ENCODE assay signal across 27 cellular contexts in genomic region chr16:12480916-12481315, GRCh38.
"Had no signal": no experiment of that assay in that cellular context is flagged by ENCODE, and none has a peak within 500 bp of the region (broad histone marks: within the 10 kb centered on the region; RNA-seq: fewer than 3 reads in every experiment).

No MANE protein-coding gene starts in this region.

- H3K27ac Mint-ChIP-seq: activated naive CD4-positive, alpha-beta T cell treated with anti-CD3 and anti-CD28 coated beads, Interleukin-2, amount 50 U/mL, for 24 hours; activated naive CD8-positive, alpha-beta T cell treated with anti-CD3 and anti-CD28 coated beads for 36 hours; activated naive CD8-positive, alpha-beta T cell treated with anti-CD3 and anti-CD28 coated beads, Interleukin-2, amount 50 U/mL, for 24 hours; activated T-cell treated with anti-CD3 and anti-CD28 coated beads, Interleukin-2, amount 50 U/mL, for 72 hours; endodermal cell had no signal

- H3K36me3 ChIP-seq: adrenal gland, colonic mucosa had no signal

- H3K9me3 Mint-ChIP-seq: activated naive CD4-positive, alpha-beta T cell treated with anti-CD3 and anti-CD28 coated beads, Interleukin-2, amount 50 U/mL, for 24 hours; activated naive CD8-positive, alpha-beta T cell treated with anti-CD3 and anti-CD28 coated beads for 36 hours; activated naive CD8-positive, alpha-beta T cell treated with anti-CD3 and anti-CD28 coated beads, Interleukin-2, amount 50 U/mL, for 24 hours; activated T-cell treated with anti-CD3 and anti-CD28 coated beads, Interleukin-2, amount 50 U/mL, for 24 hours; activated T-cell treated with anti-CD3 and anti-CD28 coated beads, Interleukin-2, amount 50 U/mL, for 72 hours; endodermal cell had no signal

- H3K4me1 Mint-ChIP-seq: activated naive CD4-positive, alpha-beta T cell treated with anti-CD3 and anti-CD28 coated beads, Interleukin-2, amount 50 U/mL, for 24 hours; activated naive CD8-positive, alpha-beta T cell treated with anti-CD3 and anti-CD28 coated beads for 36 hours; activated naive CD8-positive, alpha-beta T cell treated with anti-CD3 and anti-CD28 coated beads, Interleukin-2, amount 50 U/mL, for 24 hours had no signal

- ATAC-seq: activated naive CD8-positive, alpha-beta T cell treated with anti-CD3 and anti-CD28 coated beads, Interleukin-2, amount 50 U/mL, for 24 hours; activated T-cell treated with anti-CD3 and anti-CD28 coated beads, Interleukin-2, amount 50 U/mL, for 72 hours; body of pancreas; esophagus mucosa had no signal

- DNase-seq: activated CD4-positive, alpha-beta T cell treated with anti-CD3 and anti-CD28 coated beads for 48 hours; activated CD4-positive, alpha-beta T cell treated with anti-CD3 and anti-CD28 coated beads, Interleukin-2, amount 50 U/mL, for 1 hour; activated CD4-positive, alpha-beta T cell treated with anti-CD3 and anti-CD28 coated beads, Interleukin-2, amount 50 U/mL, for 48 hours; activated CD8-positive, alpha-beta memory T cell treated with anti-CD3 and anti-CD28 coated beads, Interleukin-2, amount 50 U/mL, for 48 hours; activated effector memory CD4-positive, alpha-beta T cell treated with Interleukin-2 at 50 U/mL for 16 hours; activated gamma-delta T cell treated with Interleukin-2 at 50 U/mL for 16 hours; activated naive CD4-positive, alpha-beta T cell treated with Interleukin-2 at 50 U/mL for 16 hours; activated naive CD8-positive, alpha-beta T cell treated with anti-CD3 and anti-CD28 coated beads for 36 hours; activated naive CD8-positive, alpha-beta T cell treated with anti-CD3 and anti-CD28 coated beads, Interleukin-2, amount 50 U/mL, for 24 hours; activated T-cell treated with anti-CD3 and anti-CD28 coated beads for 4 hours; activated T-cell treated with anti-CD3 and anti-CD28 coated beads, Interleukin-2, amount 50 U/mL, for 24 hours; activated T-cell treated with anti-CD3 and anti-CD28 coated beads, Interleukin-2, amount 50 U/mL, for 72 hours; amygdala; aorta; body of pancreas; central memory CD4-positive, alpha-beta T cell; cerebellar nuclear complex; colonic mucosa; dorsolateral prefrontal cortex; effector memory CD4-positive, alpha-beta T cell; endodermal cell; foreskin fibroblast; head of caudate nucleus; T-helper 2 cell had no signal

- H3K27ac ChIP-seq: adrenal gland, body of pancreas, colonic mucosa, dorsolateral prefrontal cortex had no signal

- H3K36me3 Mint-ChIP-seq: activated naive CD4-positive, alpha-beta T cell treated with anti-CD3 and anti-CD28 coated beads, Interleukin-2, amount 50 U/mL, for 24 hours had no signal

- H3K27me3 ChIP-seq: adrenal gland, body of pancreas, colonic mucosa, dorsolateral prefrontal cortex had no signal

- H3K4me3 Mint-ChIP-seq: activated naive CD4-positive, alpha-beta T cell treated with anti-CD3 and anti-CD28 coated beads, Interleukin-2, amount 50 U/mL, for 24 hours; activated naive CD8-positive, alpha-beta T cell treated with anti-CD3 and anti-CD28 coated beads for 36 hours; activated naive CD8-positive, alpha-beta T cell treated with anti-CD3 and anti-CD28 coated beads, Interleukin-2, amount 50 U/mL, for 24 hours; activated T-cell treated with anti-CD3 and anti-CD28 coated beads, Interleukin-2, amount 50 U/mL, for 24 hours; activated T-cell treated with anti-CD3 and anti-CD28 coated beads, Interleukin-2, amount 50 U/mL, for 72 hours; endodermal cell had no signal

- H3K27me3 Mint-ChIP-seq: activated naive CD4-positive, alpha-beta T cell treated with anti-CD3 and anti-CD28 coated beads, Interleukin-2, amount 50 U/mL, for 24 hours; activated naive CD8-positive, alpha-beta T cell treated with anti-CD3 and anti-CD28 coated beads for 36 hours; activated naive CD8-positive, alpha-beta T cell treated with anti-CD3 and anti-CD28 coated beads, Interleukin-2, amount 50 U/mL, for 24 hours; activated T-cell treated with anti-CD3 and anti-CD28 coated beads, Interleukin-2, amount 50 U/mL, for 24 hours had no signal

- H3K9me3 ChIP-seq: adrenal gland, body of pancreas, colonic mucosa had no signal

- H3K4me1 ChIP-seq: colonic mucosa had no signal

- H3K4me3 ChIP-seq: adrenal gland, body of pancreas, colonic mucosa, dorsolateral prefrontal cortex had no signal
